In the genomic region with DNA sequence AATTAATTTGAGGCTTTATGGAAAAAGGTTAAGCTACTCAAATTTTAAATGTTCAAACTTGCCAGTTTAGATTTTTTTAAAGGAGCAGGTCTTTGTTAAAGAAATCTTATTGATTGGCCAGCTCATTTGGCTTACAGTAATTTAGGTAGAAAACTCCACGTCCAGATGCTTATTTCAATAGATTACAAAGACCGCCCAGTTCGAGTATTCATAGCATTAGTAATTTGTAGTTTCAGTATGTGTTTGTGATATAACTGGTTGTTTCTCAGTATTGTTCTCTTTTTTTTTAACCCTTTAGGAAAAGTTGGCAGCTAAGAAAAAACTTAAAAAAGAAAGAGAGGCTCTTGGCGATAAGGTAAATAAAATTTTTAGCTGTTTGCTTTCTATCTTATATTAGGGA, we compare ENCODE assay signal across 9 cellular contexts. TPM values are rescaled to one million over a fixed set of nuclear protein-coding genes. Genes with fewer than 3 reads are reported as not detected.
DNase-seq lines count a peak whose midpoint lies in the region; FAIRE-seq and TF ChIP-seq lines count a peak whose summit lies in the region.
"Had no signal": no experiment of that assay in that cellular context is flagged by ENCODE, and none has a peak within 500 bp of the region (broad histone marks: within the 10 kb centered on the region; RNA-seq: fewer than 3 reads in every experiment).

No MANE protein-coding gene starts in this region.

- H3K4me1 Mint-ChIP-seq in activated CD4-positive, alpha-beta T cell treated with anti-CD3 and anti-CD28 coated beads, Interleukin-2, amount 10 ng/mL, durations not matched to agents 7 days and 5 days: peaks cover 35% of the 10 kb centered on the region

- no peak overlapping the region for H3K9ac ChIP-seq in MM.1S (ENCODE audit: low read length)
- no peak overlapping the region for H3K9ac ChIP-seq in endothelial cell of umbilical vein (replicated peaks; ENCODE audit: extremely low read depth, insufficient read depth, low read length)

- no peaks in the 10 kb centered on the region for H3K9me1 ChIP-seq in endothelial cell of umbilical vein (replicated peaks; ENCODE audit: control insufficient read depth, extremely low read depth, insufficient read depth, low read length)

- H3K9me3 ChIP-seq in MM.1S (replicated peaks; ENCODE audit: insufficient read depth, low read length) (no peaks in the 10 kb centered on the region; the same call in 1 of the 2 replicates), endothelial cell of umbilical vein (replicated peaks; ENCODE audit: control insufficient read depth, insufficient read depth, low read length) (no peaks in the 10 kb centered on the region), spleen (peaks cover 0 to 9% (median 0%) of the 10 kb centered on the region in 8 donors), prostate gland (no peaks in the 10 kb centered on the region)
- H3K9me3 ChIP-seq in effector memory CD4-positive, alpha-beta T cell (ENCODE audit: control insufficient read depth, low read length): no peaks in the 10 kb centered on the region
- H3K9me3 ChIP-seq: gastroesophageal sphincter had no signal

- CTCF ChIA-PET in activated CD4-positive, alpha-beta T cell treated with anti-CD3 and anti-CD28 coated beads, Interleukin-2, amount 10 ng/mL, durations not matched to agents 7 days and 5 days (lab: Charles Lee): interaction anchor here (0.7 to 2.5 kb wide), 7 partner anchors 9 to 48 kb away, joined by 3 to 8 read pairs (median 3); a partner anchor contains a TSS
- CTCF ChIA-PET in endothelial cell of umbilical vein (lab: Charles Lee): interaction anchor here (0.7 to 1.9 kb wide), 7 partner anchors 32 to 339 kb away, joined by 3 to 18 read pairs (median 3); no protein-coding TSS in a partner anchor

- TF ChIP-seq CTCF in MM.1S (IDR thresholded peaks at IDR 0.05; ENCODE audit: low read length) (no peak), endothelial cell of umbilical vein (IDR thresholded peaks at IDR 0.05; ENCODE audit: extremely low read depth in 1 of 2, insufficient read depth in 1 of 2, low read depth in 1 of 2, low read length in 2 of 2) (no peak), spleen (IDR thresholded peaks at IDR 0.05 in 8 of 11, conservative IDR thresholded peaks at IDR 0.05 in 3 of 11) (no peak), prostate gland (IDR thresholded peaks at IDR 0.05) (no peak)

- peak overlapping the region; percentile 78; the same call in 1 of the 2 replicates for H3K4me3 ChIP-seq in MM.1S (ENCODE audit: low read length)
- H3K4me3 ChIP-seq in endothelial cell of umbilical vein (replicated peaks in 1 of 3; ENCODE audit: insufficient read depth in 1 of 3, low read depth in 1 of 3, low read length in 3 of 3): peak overlapping the region in 1 of 3 experiments; percentile 95
- H3K4me3 ChIP-seq in spleen: peak overlapping the region in 6 of 8 donors; percentile 62 to 82 (median 75)
- H3K4me3 ChIP-seq in effector memory CD4-positive, alpha-beta T cell (ENCODE audit: insufficient read depth, low read depth, low read length, poor library complexity, severe bottlenecking): no peak overlapping the region
- H3K4me3 ChIP-seq in prostate gland: no peak overlapping the region

- H3K27ac ChIP-seq in MM.1S (ENCODE audit: low read length): no peak overlapping the region
- no peak overlapping the region for H3K27ac ChIP-seq in endothelial cell of umbilical vein (ENCODE audit: insufficient read depth, low read depth, low read length)
- H3K27ac ChIP-seq in spleen: no peak overlapping the region
- no peak overlapping the region for H3K27ac ChIP-seq in effector memory CD4-positive, alpha-beta T cell (ENCODE audit: insufficient read depth, low read length, poor library complexity, severe bottlenecking)
- H3K27ac ChIP-seq in prostate gland: no peak overlapping the region

- H3K36me3 ChIP-seq in MM.1S (replicated peaks; ENCODE audit: insufficient read depth, low read length) (no peaks in the 10 kb centered on the region; the same call in 1 of the 2 replicates), endothelial cell of umbilical vein (ENCODE audit: control insufficient read depth in 2 of 2, extremely low read depth in 1 of 2, insufficient read depth in 2 of 2, low read length in 2 of 2) (peaks cover 0 to 5% of the 10 kb centered on the region in 2 experiments), spleen (peaks cover 0 to 48% (median 26%) of the 10 kb centered on the region in 6 donors), prostate gland (peaks cover 0 to 5% of the 10 kb centered on the region in 2 donors)
- peaks cover 15% of the 10 kb centered on the region for H3K36me3 ChIP-seq in effector memory CD4-positive, alpha-beta T cell (ENCODE audit: control insufficient read depth, insufficient read depth, low read length)

- H3K4me2 ChIP-seq in MM.1S (ENCODE audit: low read depth, low read length) (peak overlapping the region; percentile 76; the same call in 1 of the 2 replicates), endothelial cell of umbilical vein (ENCODE audit: insufficient read depth, low read length) (peak overlapping the region; percentile 99)

- 0 out of 2 replicates have a peak, but pooled peaks cover 2% of the 10 kb centered on the region for H3F3A ChIP-seq in MM.1S (ENCODE audit: insufficient read depth, low read length)

- H3K9me3 Mint-ChIP-seq in activated CD4-positive, alpha-beta T cell treated with anti-CD3 and anti-CD28 coated beads, Interleukin-2, amount 10 ng/mL, durations not matched to agents 7 days and 5 days: peaks cover 12% of the 10 kb centered on the region

- DNase-seq in activated CD4-positive, alpha-beta T cell treated with anti-CD3 and anti-CD28 coated beads, Interleukin-2, amount 10 ng/mL, durations not matched to agents 7 days and 5 days: no peak
- DNase-seq in activated CD4-positive, alpha-beta T cell treated with anti-CD3 and anti-CD28 coated beads for 4 hours: no peak
- DNase-seq in MM.1S: no peak
- DNase-seq in endothelial cell of umbilical vein (ENCODE audit: low read depth, low spot score): no peak
- DNase-seq in spleen: no peak
- DNase-seq in effector memory CD4-positive, alpha-beta T cell: no peak
- no peak for DNase-seq in NCI-H526 treated with DMSO at 0.1 percent for 48 hours (lab: John Stamatoyannopoulos, UW)
- no peak for DNase-seq in prostate gland (ENCODE audit: low spot score)

- no peaks in the 10 kb centered on the region for H4K20me1 ChIP-seq in MM.1S (ENCODE audit: insufficient read depth, low read length)
- H4K20me1 ChIP-seq in endothelial cell of umbilical vein (replicated peaks; ENCODE audit: control insufficient read depth, extremely low read depth, insufficient read depth, low read length): no peaks in the 10 kb centered on the region

- H3K9me2 ChIP-seq in MM.1S (replicated peaks; ENCODE audit: insufficient read depth, low read length): no peaks in the 10 kb centered on the region

- H3K79me2 ChIP-seq in MM.1S (ENCODE audit: low read length): peaks cover 32% of the 10 kb centered on the region
- H3K79me2 ChIP-seq in endothelial cell of umbilical vein (ENCODE audit: control insufficient read depth, insufficient read depth, low read length): peaks cover 30% of the 10 kb centered on the region

- peaks cover 8% of the 10 kb centered on the region for H3K27me3 Mint-ChIP-seq in activated CD4-positive, alpha-beta T cell treated with anti-CD3 and anti-CD28 coated beads, Interleukin-2, amount 10 ng/mL, durations not matched to agents 7 days and 5 days

- H3K27me3 ChIP-seq in MM.1S (replicated peaks; ENCODE audit: insufficient read depth, low read length): no peaks in the 10 kb centered on the region
- H3K27me3 ChIP-seq in endothelial cell of umbilical vein (ENCODE audit: control insufficient read depth in 2 of 2, insufficient read depth in 2 of 2, low read length in 2 of 2): no peaks in the 10 kb centered on the region
- peaks cover 0 to 22% (median 0%) of the 10 kb centered on the region in 7 donors for H3K27me3 ChIP-seq in spleen (replicated peaks in 1 of 7)
- H3K27me3 ChIP-seq in effector memory CD4-positive, alpha-beta T cell (replicated peaks; ENCODE audit: control insufficient read depth, insufficient read depth, low read length, poor library complexity, severe bottlenecking): no peaks in the 10 kb centered on the region
- peaks cover 2% of the 10 kb centered on the region for H3K27me3 ChIP-seq in prostate gland (replicated peaks; ENCODE audit: insufficient read depth)

- no peaks in the 10 kb centered on the region for H3K4me1 ChIP-seq in MM.1S (ENCODE audit: low read length)
- peaks cover 17% of the 10 kb centered on the region for H3K4me1 ChIP-seq in endothelial cell of umbilical vein (ENCODE audit: control insufficient read depth, extremely low read depth, insufficient read depth, low read length)
- H3K4me1 ChIP-seq in spleen: peaks cover 23 to 56% (median 31%) of the 10 kb centered on the region in 6 donors
- peaks cover 17% of the 10 kb centered on the region for H3K4me1 ChIP-seq in effector memory CD4-positive, alpha-beta T cell (ENCODE audit: control insufficient read depth, insufficient read depth, low read length, poor library complexity, severe bottlenecking)
- peaks cover 3% of the 10 kb centered on the region for H3K4me1 ChIP-seq in prostate gland (replicated peaks)

- intact Hi-C loops in endothelial cell of umbilical vein (cut with micrococcal nuclease): no loop called here
- intact Hi-C loops in spleen (cut with DNase I; ENCODE audit: low total_unique reads): no loop called here
- intact Hi-C loops in prostate gland (cut with DNase I): no loop called here

- TF ChIP-seq POLR2A in endothelial cell of umbilical vein (IDR thresholded peaks at IDR 0.05; ENCODE audit: low read depth, low read length): no peak
- TF ChIP-seq POLR2A in spleen (IDR thresholded peaks at IDR 0.05): no peak
- no peak for TF ChIP-seq POLR2A in prostate gland (IDR thresholded peaks at IDR 0.05)

- dilution Hi-C loops in endothelial cell of umbilical vein (cut with MboI; ENCODE audit: extremely low pct_ligation_motif_present, low sequenced_read_pairs): no loop called here

- no peak overlapping the region for H2AFZ ChIP-seq in MM.1S (ENCODE audit: low read length)
- H2AFZ ChIP-seq in endothelial cell of umbilical vein (ENCODE audit: low read depth, low read length): no peak overlapping the region

- H3K4me3 Mint-ChIP-seq in activated CD4-positive, alpha-beta T cell treated with anti-CD3 and anti-CD28 coated beads, Interleukin-2, amount 10 ng/mL, durations not matched to agents 7 days and 5 days: peak overlapping the region; percentile 50

- no TSS peak for BruUV-seq in endothelial cell of umbilical vein (replicated peaks; lab: Mats Ljungman, UMichigan)

- H3K36me3 Mint-ChIP-seq in activated CD4-positive, alpha-beta T cell treated with anti-CD3 and anti-CD28 coated beads, Interleukin-2, amount 10 ng/mL, durations not matched to agents 7 days and 5 days (ENCODE audit: low read depth): peaks cover 47% of the 10 kb centered on the region

- no peak overlapping the region for H3K27ac Mint-ChIP-seq in activated CD4-positive, alpha-beta T cell treated with anti-CD3 and anti-CD28 coated beads, Interleukin-2, amount 10 ng/mL, durations not matched to agents 7 days and 5 days

- FAIRE-seq in endothelial cell of umbilical vein (lab: Jason Lieb, UNC): no peak

- POLR2A ChIA-PET in activated CD4-positive, alpha-beta T cell treated with anti-CD3 and anti-CD28 coated beads, Interleukin-2, amount 10 ng/mL, durations not matched to agents 7 days and 5 days (lab: Charles Lee): no interaction called here
- POLR2A ChIA-PET in endothelial cell of umbilical vein (lab: Charles Lee): no interaction called here

- 63 to 82% (median 80%) methylated on average over 4 of the region's 4 CpGs for WGBS in spleen, 5 donors
- WGBS in prostate gland: 84% methylated on average over 4 of the region's 4 CpGs

RNA-seq across cellular contexts. Expression of a gene that starts 1.6 kb away (rescaled TPM):
- 10 to 100 TPM; 37.3 to 45.7 TPM for total RNA-seq in activated CD4-positive, alpha-beta T cell treated with anti-CD3 and anti-CD28 coated beads, Interleukin-2, amount 10 ng/mL, durations not matched to agents 7 days and 5 days
- 32.6 and 34.3 TPM in 2 replicates for total RNA-seq in endothelial cell of umbilical vein
- 10.9 and 15.3 TPM in 2 replicates for polyA plus RNA-seq in endothelial cell of umbilical vein
- 25.5 and 27.4 TPM in 2 replicates for polyA plus RNA-seq in endothelial cell of umbilical vein (2011; cell fraction: cytosol; rRNA removed)
- polyA plus RNA-seq in endothelial cell of umbilical vein (2011; cell fraction: nucleus; rRNA removed): 16.2 and 20.3 TPM in 2 replicates
- polyA plus RNA-seq in endothelial cell of umbilical vein (2012): 33.3 and 43.1 TPM in 2 replicates
- polyA minus RNA-seq in endothelial cell of umbilical vein: 5.1 and 5.4 TPM in 2 replicates
- 9.3 TPM for polyA minus RNA-seq in endothelial cell of umbilical vein (2011; cell fraction: cytosol; rRNA and poly(A)+ RNA removed)
- 8.7 and 8.8 TPM in 2 replicates for polyA minus RNA-seq in endothelial cell of umbilical vein (2011; cell fraction: nucleus; rRNA and poly(A)+ RNA removed)
- 10 to 100 TPM; 22.4 to 54.8 (median 26.5) TPM for total RNA-seq in spleen
- 10 to 100 TPM; 28.7 to 38.1 (median 29.8) TPM for polyA plus RNA-seq in spleen
- total RNA-seq in prostate gland: 10 to 100 TPM; 38.4 TPM

RNA-seq across cellular contexts. Expression of a gene that starts 25.5 kb away (rescaled TPM):
- total RNA-seq in activated CD4-positive, alpha-beta T cell treated with anti-CD3 and anti-CD28 coated beads, Interleukin-2, amount 10 ng/mL, durations not matched to agents 7 days and 5 days: 1 to 10 TPM; 1.7 to 2.3 TPM
- total RNA-seq in endothelial cell of umbilical vein (1.7 and 2.6 TPM in 2 replicates), spleen (1 to 10 TPM; 1.4 to 3.0 (median 1.9) TPM), prostate gland (1 to 10 TPM in 1 of 2 donors, under 1 TPM in 1; 0.05 to 3.8 TPM)
- polyA plus RNA-seq in endothelial cell of umbilical vein (1.8 TPM in 1 of 2 replicates, not detected in the other), spleen (1 to 10 TPM in 1 of 3 donors, under 1 TPM in 2; 0.67 to 1.0 (median 0.83) TPM)
- 0.47 and 1.0 TPM in 2 replicates for polyA plus RNA-seq in endothelial cell of umbilical vein (2011; cell fraction: cytosol; rRNA removed)
- 1.1 and 2.0 TPM in 2 replicates for polyA plus RNA-seq in endothelial cell of umbilical vein (2011; cell fraction: nucleus; rRNA removed)
- 0.82 TPM in 1 of 2 replicates, not detected in the other for polyA plus RNA-seq in endothelial cell of umbilical vein (2012)
- polyA minus RNA-seq in endothelial cell of umbilical vein: not detected in 2 replicates
- not detected for polyA minus RNA-seq in endothelial cell of umbilical vein (2011; cell fraction: cytosol; rRNA and poly(A)+ RNA removed)
- polyA minus RNA-seq in endothelial cell of umbilical vein (2011; cell fraction: nucleus; rRNA and poly(A)+ RNA removed): 3.6 and 4.3 TPM in 2 replicates

RNA-seq across cellular contexts. Expression of a gene that starts 25.7 kb away (rescaled TPM):
- total RNA-seq in activated CD4-positive, alpha-beta T cell treated with anti-CD3 and anti-CD28 coated beads, Interleukin-2, amount 10 ng/mL, durations not matched to agents 7 days and 5 days: 100 to 1,000 TPM in 1 of 2 experiments, 10 to 100 TPM in 1; 90.1 to 113 TPM
- total RNA-seq in endothelial cell of umbilical vein (172 and 175 TPM in 2 replicates), spleen (100 to 1,000 TPM in 2 of 7 donors, 10 to 100 TPM in 5; 56.5 to 121 (median 81.7) TPM), prostate gland (100 to 1,000 TPM; 111 to 116 TPM)
- polyA plus RNA-seq in endothelial cell of umbilical vein (143 and 145 TPM in 2 replicates), spleen (100 to 1,000 TPM in 2 of 3 donors, 10 to 100 TPM in 1; 98.2 to 162 (median 146) TPM)
- polyA plus RNA-seq in endothelial cell of umbilical vein (2011; cell fraction: cytosol; rRNA removed): 173 and 181 TPM in 2 replicates
- polyA plus RNA-seq in endothelial cell of umbilical vein (2011; cell fraction: nucleus; rRNA removed): 49.3 and 61.3 TPM in 2 replicates
- 215 and 248 TPM in 2 replicates for polyA plus RNA-seq in endothelial cell of umbilical vein (2012)
- 34.4 and 37.9 TPM in 2 replicates for polyA minus RNA-seq in endothelial cell of umbilical vein
- polyA minus RNA-seq in endothelial cell of umbilical vein (2011; cell fraction: cytosol; rRNA and poly(A)+ RNA removed): 39.9 TPM
- 20.6 and 26.1 TPM in 2 replicates for polyA minus RNA-seq in endothelial cell of umbilical vein (2011; cell fraction: nucleus; rRNA and poly(A)+ RNA removed)

Comparison
In these comparisons a context has a peak if more than half of its experiments do, and no peak if none do; other contexts are left out.
1. H3K4me3 ChIP-seq: peak in MM.1S (single experiment) and spleen (6 of 8); none in effector memory CD4-positive, alpha-beta T cell (single experiment) and prostate gland (0 of 2).